ENCODE assay signal across 18 cellular contexts in the genomic region with DNA sequence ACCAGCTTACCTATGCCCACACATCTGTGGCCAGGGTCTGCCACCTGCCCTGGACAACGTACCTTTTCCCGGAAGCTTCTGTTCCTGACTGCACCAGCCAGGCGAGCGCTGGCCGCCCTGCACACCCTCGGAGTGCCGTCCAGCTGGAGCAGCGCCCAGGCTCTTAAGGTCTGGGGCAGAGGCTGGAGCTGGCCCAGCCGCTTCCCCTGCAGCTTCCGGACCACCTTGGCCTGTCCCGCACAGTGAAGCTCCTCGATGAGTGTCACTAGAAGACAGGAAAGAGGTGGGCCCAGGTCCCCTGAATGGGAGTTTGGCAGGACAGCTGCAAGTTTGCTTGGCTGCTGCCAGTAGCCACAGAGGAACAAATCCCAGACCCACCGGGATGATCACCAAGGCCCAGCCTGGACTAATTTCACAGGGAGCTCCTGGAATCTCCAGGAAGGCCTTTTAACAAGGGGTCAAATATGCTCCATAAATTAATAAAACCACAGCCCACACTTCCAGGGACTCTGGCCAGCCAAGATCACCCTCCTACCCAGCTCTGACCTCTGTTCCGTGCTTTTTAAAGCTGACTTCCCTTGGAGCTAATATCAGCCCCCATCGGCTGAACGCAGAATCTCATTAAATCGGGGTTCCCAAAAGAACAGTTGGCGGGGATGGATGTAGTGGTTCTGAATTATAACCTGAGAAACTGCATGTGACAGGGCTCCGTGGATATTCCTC.
DNase-seq lines count a peak whose midpoint lies in the region; ATAC-seq and TF ChIP-seq lines count a peak whose summit lies in the region.
"Had no signal": no experiment of that assay in that cellular context is flagged by ENCODE, and none has a peak within 500 bp of the region (broad histone marks: within the 10 kb centered on the region; RNA-seq: fewer than 3 reads in every experiment).

No MANE protein-coding gene starts in this region.

- H3K4me1 ChIP-seq in body of pancreas (peaks cover 13% of the 10 kb centered on the region), liver (ENCODE audit: control insufficient read depth in 4 of 4, insufficient read depth in 4 of 4, low read length in 3 of 4) (peaks cover 2 to 10% (median 8%) of the 10 kb centered on the region in 4 donors), thyroid gland (peaks cover 11 to 24% of the 10 kb centered on the region in 2 donors)
- no peaks in the 10 kb centered on the region for H3K4me1 ChIP-seq in effector memory CD4-positive, alpha-beta T cell (ENCODE audit: control insufficient read depth, insufficient read depth, low read length, poor library complexity, severe bottlenecking)

- no peak overlapping the region for H3K9ac ChIP-seq in liver (ENCODE audit: low read depth in 1 of 2, low read length in 2 of 2)

- peak overlapping the region in 1 of 4 donors; percentile 24 for H3K27ac ChIP-seq in body of pancreas
- peak overlapping the region in 1 of 2 donors; percentile 15 for H3K27ac ChIP-seq in liver (ENCODE audit: low read depth in 1 of 2, low read length in 2 of 2)
- H3K27ac ChIP-seq in thyroid gland: peak overlapping the region; percentile 54 to 59 (median 54)
- no peak overlapping the region for H3K27ac ChIP-seq in effector memory CD4-positive, alpha-beta T cell (ENCODE audit: insufficient read depth, low read length, poor library complexity, severe bottlenecking)
- H3K27ac ChIP-seq: 22Rv1, PC-9, tibial nerve had no signal

- H3K36me3 ChIP-seq in body of pancreas (replicated peaks in 1 of 2; ENCODE audit: insufficient read depth in 1 of 2, low read depth in 2 of 2) (no peaks in the 10 kb centered on the region), liver (ENCODE audit: control insufficient read depth in 4 of 4, insufficient read depth in 3 of 4, low read depth in 1 of 4, low read length in 3 of 4) (peaks cover 0 to 2% (median under 1%) of the 10 kb centered on the region in 4 donors), thyroid gland (peaks cover 2 to 3% of the 10 kb centered on the region in 2 donors)
- H3K36me3 ChIP-seq in effector memory CD4-positive, alpha-beta T cell (ENCODE audit: control insufficient read depth, insufficient read depth, low read length): no peaks in the 10 kb centered on the region

- peak; percentile 16 to 22 for TF ChIP-seq RAD21 in liver (IDR thresholded peaks at IDR 0.05)

- TF ChIP-seq POLR2A in body of pancreas (IDR thresholded peaks at IDR 0.05) (no peak), thyroid gland (IDR thresholded peaks at IDR 0.05) (peak in 1 of 2 donors; percentile 6)

- TF ChIP-seq CTCF in body of pancreas (IDR thresholded peaks at IDR 0.05): no peak
- TF ChIP-seq CTCF in liver (IDR thresholded peaks at IDR 0.05; ENCODE audit: low read depth, low read length, missing input control): no peak
- no peak for TF ChIP-seq CTCF in thyroid gland (IDR thresholded peaks at IDR 0.05)

- intact Hi-C loops in body of pancreas (cut with DNase I) (no loop called here), thyroid gland (cut with DNase I) (no loop called here)

- ATAC-seq in body of pancreas: peak; percentile 57

- DNase-seq in DMS 273 (lab: John Stamatoyannopoulos, UW; ENCODE audit: unreplicated experiment) (peak; percentile 38), DMS 273 treated with DMSO at 0.1 percent for 48 hours (lab: John Stamatoyannopoulos, UW) (no peak), body of pancreas (peak; percentile 47 to 84 (median 61)), thyroid gland (peak; percentile 92 to 95), activated gamma-delta T cell (lab: John Stamatoyannopoulos, UW) (no peak)
- DNase-seq in activated CD4-positive, alpha-beta T cell treated with anti-CD3 and anti-CD28 coated beads, Interleukin-2, amount 50 U/mL, for 48 hours: no peak
- no peak for DNase-seq in effector memory CD4-positive, alpha-beta T cell
- DNase-seq: activated CD4-positive, CD25-positive, alpha-beta regulatory T cell treated with anti-CD3 and anti-CD28 coated beads, Interleukin-2, amount 50 U/mL, for 72 hours; activated CD8-positive, alpha-beta memory T cell treated with anti-CD3 and anti-CD28 coated beads, Interleukin-2, amount 50 U/mL, for 48 hours; activated naive CD8-positive, alpha-beta T cell treated with anti-CD3 and anti-CD28 coated beads for 36 hours; GDM1; GOT3; NCI-H510A treated with DMSO at 0.1 percent for 48 hours; PC-9; stimulated activated CD4-positive, alpha-beta T cell treated with anti-CD3 and anti-CD28 coated beads, Interleukin-2, amount 100 ng/mL, for 24 hours had no signal

- 66 to 75% methylated on average over 8 to 9 of the region's 19 CpGs for WGBS in body of pancreas, 2 donors
- 38% methylated on average over 19 of the region's 19 CpGs for WGBS in liver
- 36 to 38% methylated on average over 14 of the region's 19 CpGs for WGBS in thyroid gland, 2 donors

- H3K4me3 ChIP-seq in body of pancreas (no peak overlapping the region), liver (ENCODE audit: low read depth in 1 of 3, low read length in 3 of 3) (no peak overlapping the region), thyroid gland (replicated peaks in 1 of 3) (no peak overlapping the region)
- no peak overlapping the region for H3K4me3 ChIP-seq in effector memory CD4-positive, alpha-beta T cell (ENCODE audit: insufficient read depth, low read depth, low read length, poor library complexity, severe bottlenecking)
- H3K4me3 ChIP-seq: PC-9, tibial nerve had no signal

- H3K27me3 ChIP-seq in body of pancreas: peaks cover 0 to 5% of the 10 kb centered on the region in 2 donors
- H3K27me3 ChIP-seq in liver (ENCODE audit: control insufficient read depth in 4 of 4, insufficient read depth in 4 of 4, low read length in 3 of 4): no peaks in the 10 kb centered on the region
- H3K27me3 ChIP-seq in thyroid gland: no peaks in the 10 kb centered on the region
- H3K27me3 ChIP-seq in effector memory CD4-positive, alpha-beta T cell (replicated peaks; ENCODE audit: control insufficient read depth, insufficient read depth, low read length, poor library complexity, severe bottlenecking): no peaks in the 10 kb centered on the region

- H3K9me3 ChIP-seq in body of pancreas (no peaks in the 10 kb centered on the region), liver (ENCODE audit: control insufficient read depth in 4 of 4, low read length in 3 of 4) (no peaks in the 10 kb centered on the region), thyroid gland (no peaks in the 10 kb centered on the region)
- no peaks in the 10 kb centered on the region for H3K9me3 ChIP-seq in effector memory CD4-positive, alpha-beta T cell (ENCODE audit: control insufficient read depth, low read length)
- H3K9me3 ChIP-seq: tibial nerve had no signal

TF ChIP-seq in liver, 16 proteins besides CTCF, POLR2A, EP300 and RAD21:
- no peak for TF ChIP-seq TAF1 (conservative IDR thresholded peaks at IDR 0.05)
- TF ChIP-seq NR2F2 (IDR thresholded peaks at IDR 0.05): no peak
- TF ChIP-seq HNF4A (conservative IDR thresholded peaks at IDR 0.05): peak in 1 of 2 donors; percentile 43

Comparison
In these comparisons a context has a peak if more than half of its experiments do, and no peak if none do; other contexts are left out.
1. DNase-seq: peak in DMS 273 (single experiment), body of pancreas (4 of 4) and thyroid gland (2 of 2); none in DMS 273 treated with DMSO at 0.1 percent for 48 hours (single experiment), activated CD4-positive, alpha-beta T cell treated with anti-CD3 and anti-CD28 coated beads, Interleukin-2, amount 50 U/mL, for 48 hours (0 of 2), activated gamma-delta T cell (single experiment) and effector memory CD4-positive, alpha-beta T cell (0 of 3).